Comparison of ENCODE assay signal across 8 cellular contexts in genomic region chr17:27654654-27655524, GRCh38. TPM values are rescaled to one million over a fixed set of nuclear protein-coding genes. Genes with fewer than 3 reads are reported as not detected.
DNase-seq lines count a peak whose midpoint lies in the region; ATAC-seq and TF ChIP-seq lines count a peak whose summit lies in the region.

No MANE protein-coding gene starts in this region.

- H3K36me3 Mint-ChIP-seq in activated CD4-positive, alpha-beta T cell treated with anti-CD3 and anti-CD28 coated beads, Interleukin-2, amount 10 ng/mL, durations not matched to agents 7 days and 5 days (ENCODE audit: low read depth): peaks cover 3% of the 10 kb centered on the region

- H3K36me3 ChIP-seq in lung (ENCODE audit: control insufficient read depth in 2 of 2, insufficient read depth in 2 of 2, low read length in 2 of 2): no peaks in the 10 kb centered on the region

- H3K9me3 ChIP-seq in lung (ENCODE audit: control insufficient read depth in 2 of 2, insufficient read depth in 1 of 2, low read length in 1 of 2): no peaks in the 10 kb centered on the region

- TF ChIP-seq CTCF in 22Rv1 (IDR thresholded peaks at IDR 0.05): peak; percentile 98
- peak; percentile 67 for TF ChIP-seq CTCF in lung (IDR thresholded peaks at IDR 0.05; ENCODE audit: control extremely low read depth, extremely low read depth)

- H3K4me1 ChIP-seq in lung (ENCODE audit: control insufficient read depth in 2 of 2, insufficient read depth in 2 of 2, low read length in 2 of 2): no peaks in the 10 kb centered on the region

- H3K4me1 Mint-ChIP-seq in activated CD4-positive, alpha-beta T cell treated with anti-CD3 and anti-CD28 coated beads, Interleukin-2, amount 10 ng/mL, durations not matched to agents 7 days and 5 days: peaks cover 9% of the 10 kb centered on the region

- peak overlapping the region; percentile 33 for H3K27ac Mint-ChIP-seq in activated CD4-positive, alpha-beta T cell treated with anti-CD3 and anti-CD28 coated beads, Interleukin-2, amount 10 ng/mL, durations not matched to agents 7 days and 5 days

- ATAC-seq in GM18498 (IDR thresholded peaks at IDR 0.05; ENCODE audit: unreplicated experiment) (peak; percentile 77), HG03159 (IDR thresholded peaks at IDR 0.05; ENCODE audit: unreplicated experiment) (peak; percentile 67), lung (ENCODE audit: insufficient read depth, low FRiP score) (peak; percentile 56)

- no peaks in the 10 kb centered on the region for H3K9me3 Mint-ChIP-seq in activated CD4-positive, alpha-beta T cell treated with anti-CD3 and anti-CD28 coated beads, Interleukin-2, amount 10 ng/mL, durations not matched to agents 7 days and 5 days

- no peaks in the 10 kb centered on the region for H3K27me3 ChIP-seq in lung (ENCODE audit: control insufficient read depth, insufficient read depth)

- CTCF ChIA-PET in activated CD4-positive, alpha-beta T cell treated with anti-CD3 and anti-CD28 coated beads, Interleukin-2, amount 10 ng/mL, durations not matched to agents 7 days and 5 days (lab: Charles Lee): interaction anchor here (0.9 to 4.1 kb wide), 10 partner anchors 9 to 418 kb away, joined by 3 to 17 read pairs (median 3); no protein-coding TSS in a partner anchor

- POLR2A ChIA-PET in activated CD4-positive, alpha-beta T cell treated with anti-CD3 and anti-CD28 coated beads, Interleukin-2, amount 10 ng/mL, durations not matched to agents 7 days and 5 days (lab: Charles Lee): no interaction called here

- DNase-seq in NCI-H69 (lab: John Stamatoyannopoulos, UW) (peak; percentile 78), dermis microvascular lymphatic vessel endothelial cell (ENCODE audit: low read depth in 2 of 2) (peak; percentile 26 to 61), lung (ENCODE audit: low spot score) (peak; percentile 69)
- peak; percentile 68 for DNase-seq in activated CD4-positive, alpha-beta T cell treated with anti-CD3 and anti-CD28 coated beads, Interleukin-2, amount 10 ng/mL, durations not matched to agents 7 days and 5 days
- peak; percentile 30 to 49 for DNase-seq in stimulated activated CD8-positive, alpha-beta memory T cell treated with anti-CD3 and anti-CD28 coated beads, Interleukin-2, amount 100 ng/mL, for 1 hour (ENCODE audit: low read depth in 2 of 2)

- H3K27ac ChIP-seq in 22Rv1 (no peak overlapping the region), lung (ENCODE audit: low read depth in 1 of 2, low read length in 1 of 2) (no peak overlapping the region)

- no peaks in the 10 kb centered on the region for H3K27me3 Mint-ChIP-seq in activated CD4-positive, alpha-beta T cell treated with anti-CD3 and anti-CD28 coated beads, Interleukin-2, amount 10 ng/mL, durations not matched to agents 7 days and 5 days

- H3K4me3 ChIP-seq in lung: no peak overlapping the region

- H3K4me3 Mint-ChIP-seq in activated CD4-positive, alpha-beta T cell treated with anti-CD3 and anti-CD28 coated beads, Interleukin-2, amount 10 ng/mL, durations not matched to agents 7 days and 5 days: no peak overlapping the region

- 45 to 48% methylated on average over 34 of the region's 34 CpGs for WGBS in lung, 2 donors

RNA-seq across cellular contexts. Expression of gene LGALS9, which starts 23.9 kb away (rescaled TPM):
- total RNA-seq in activated CD4-positive, alpha-beta T cell treated with anti-CD3 and anti-CD28 coated beads, Interleukin-2, amount 10 ng/mL, durations not matched to agents 7 days and 5 days: 100 to 1,000 TPM; 223 to 233 TPM
- total RNA-seq in dermis microvascular lymphatic vessel endothelial cell (26.1 and 69.7 TPM in 2 replicates), lung (100 to 1,000 TPM in 1 of 2 donors, 10 to 100 TPM in 1; 19.8 to 148 TPM)
- 100 to 1,000 TPM in 1 of 2 donors, 10 to 100 TPM in 1; 82.8 to 228 TPM for polyA plus RNA-seq in lung
